ENCODE assay signal across 18 cellular contexts in the genomic region with DNA sequence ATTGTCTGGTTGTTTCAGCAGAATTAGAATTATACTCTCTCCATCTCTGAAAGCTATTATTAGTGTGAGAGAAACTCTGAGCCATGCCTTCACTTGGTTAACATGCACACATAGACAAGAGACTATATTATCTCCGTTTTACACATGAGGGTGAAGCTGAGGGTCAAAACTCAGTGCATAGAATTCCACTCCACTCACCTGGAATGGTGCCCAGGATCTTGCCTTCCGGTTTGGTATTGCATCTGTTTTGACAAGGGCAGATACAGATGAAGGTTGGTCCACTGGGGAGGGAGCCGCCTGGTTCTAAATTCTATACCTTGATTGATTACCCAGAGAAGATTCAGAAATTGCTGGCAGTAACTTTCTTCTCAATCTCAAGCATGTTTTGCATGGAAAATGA.
"Had no signal": no experiment of that assay in that cellular context is flagged by ENCODE, and none has a peak within 500 bp of the region (broad histone marks: within the 10 kb centered on the region; RNA-seq: fewer than 3 reads in every experiment).

No MANE protein-coding gene starts in this region.

- H3K4me3 ChIP-seq: lower lobe of right lung, pancreas, right lobe of liver, testis, upper lobe of left lung had no signal

- H3K36me3 ChIP-seq: brain microvascular endothelial cell, lower lobe of right lung, neutrophil, pancreas, right lobe of liver, upper lobe of left lung had no signal

- ATAC-seq: lower lobe of right lung; natural killer cell treated with Interleukin-12 subunit alpha and Interleukin-12 subunit beta and Interleukin-15 and Interleukin-18, amount 100 ng/mL, for 72 hours; pancreas; right lobe of liver had no signal

- H3K27me3 ChIP-seq: brain microvascular endothelial cell, neutrophil, pancreas, right lobe of liver, testis, upper lobe of left lung had no signal

- H3K27ac ChIP-seq: brain microvascular endothelial cell, lower lobe of right lung, neutrophil, pancreas, right lobe of liver, testis, upper lobe of left lung had no signal

- H3K4me1 ChIP-seq: lower lobe of right lung, pancreas, right lobe of liver, testis, upper lobe of left lung had no signal

- DNase-seq: activated B cell treated with CpG ODN at 0.5 μM for 24 hours; activated CD4-positive, alpha-beta memory T cell treated with anti-CD3 and anti-CD28 coated beads for 36 hours; activated CD4-positive, alpha-beta T cell treated with anti-CD3 and anti-CD28 coated beads for 4 hours; activated naive CD8-positive, alpha-beta T cell treated with anti-CD3 and anti-CD28 coated beads for 36 hours; brain microvascular endothelial cell; cerebellar nuclear complex; foreskin melanocyte; hypothalamus; lower lobe of right lung; pancreas; right lobe of liver; small intestine; stimulated activated CD4-positive, alpha-beta T cell treated with anti-CD3 and anti-CD28 coated beads, Interleukin-15, amount 100 ng/mL, for 24 hours; stimulated activated CD4-positive, alpha-beta T cell treated with anti-CD3 and anti-CD28 coated beads, Interleukin-2, amount 100 ng/mL, for 48 hours; testis; upper lobe of left lung had no signal

- H3K9me3 ChIP-seq: lower lobe of right lung, neutrophil, pancreas, right lobe of liver, testis, upper lobe of left lung had no signal
